In genomic region chr2:145677371-145677770, GRCh38 we compare ENCODE assay signal across 18 cellular contexts.
DNase-seq lines count a peak whose midpoint lies in the region; ATAC-seq, FAIRE-seq and TF ChIP-seq lines count a peak whose summit lies in the region.
"Had no signal": no experiment of that assay in that cellular context is flagged by ENCODE, and none has a peak within 500 bp of the region (broad histone marks: within the 10 kb centered on the region; RNA-seq: fewer than 3 reads in every experiment).

No MANE protein-coding gene starts in this region.

- H2AK9ac ChIP-seq in IMR-90 (replicated peaks; ENCODE audit: low read depth, low read length, poor library complexity), result no peak overlapping the region

- CTCF ChIA-PET in IMR-90 (lab: Yijun Ruan, JAX), result no interaction called here
- CTCF ChIA-PET in PC-9 (lab: Charles Lee), result no interaction called here
- CTCF ChIA-PET in H1 (lab: Charles Lee; ENCODE audit: partially characterized antibody), result interaction anchor here (1.0 kb wide), 1 partner anchor 76 kb away, joined by 3 read pairs; no protein-coding TSS in a partner anchor

- H3K4me1 ChIP-seq in IMR-90 (ENCODE audit: control insufficient read depth, insufficient read depth, low read length) (no peaks in the 10 kb centered on the region), PC-9 (replicated peaks; ENCODE audit: insufficient read depth) (no peaks in the 10 kb centered on the region), H1 (replicated peaks in 1 of 4; ENCODE audit: control insufficient read depth in 3 of 4, insufficient read depth in 4 of 4, low read length in 3 of 4) (no peaks in the 10 kb centered on the region)

- BruUV-seq in IMR-90 (replicated peaks; lab: Mats Ljungman, UMichigan) (no TSS peak), PC-9 (replicated peaks; lab: Mats Ljungman, UMichigan) (no TSS peak)

- dilution Hi-C loops in IMR-90 (cut with HindIII; ENCODE audit: low sequenced_read_pairs, unreplicated experiment), result no loop called here

- TF ChIP-seq POLR2A in IMR-90 (IDR thresholded peaks at IDR 0.05; ENCODE audit: low read depth, low read length) (no peak), H1 (IDR thresholded peaks at IDR 0.05; ENCODE audit: control extremely low read depth in 1 of 2, low read depth in 2 of 2, low read length in 2 of 2) (no peak)

- no peak overlapping the region for H3K23ac ChIP-seq in IMR-90 (ENCODE audit: low read depth, low read length)
- H3K23ac ChIP-seq in H1 (ENCODE audit: insufficient read length), result no peak overlapping the region

- intact Hi-C loops in CD14-positive monocyte (cut with micrococcal nuclease), result no loop called here
- intact Hi-C loops in IMR-90 (cut with micrococcal nuclease), result no loop called here
- intact Hi-C loops in PC-9 (cut with micrococcal nuclease; ENCODE audit: unreplicated experiment), result no loop called here

- peak overlapping the region; percentile 46 to 61 for H3K4me3 Mint-ChIP-seq in CD14-positive monocyte
- H3K4me3 Mint-ChIP-seq: CD4-positive, alpha-beta memory T cell had no signal

- H3K27me3 ChIP-seq in IMR-90 (ENCODE audit: control insufficient read depth, insufficient read depth, low read length) (no peaks in the 10 kb centered on the region), PC-9 (ENCODE audit: insufficient read depth, low read depth) (no peaks in the 10 kb centered on the region), H1 (replicated peaks in 1 of 4; ENCODE audit: control insufficient read depth in 3 of 4, extremely low read depth in 1 of 4, insufficient read depth in 3 of 4, low read length in 3 of 4) (no peaks in the 10 kb centered on the region)

- H3K18ac ChIP-seq in IMR-90 (ENCODE audit: low read depth, low read length) (no peak overlapping the region), H1 (ENCODE audit: extremely low read depth, low read length) (no peak overlapping the region)

- H3K4me2 ChIP-seq in IMR-90 (ENCODE audit: low read depth, low read length) (no peak overlapping the region), PC-9 (no peak overlapping the region), H1 (ENCODE audit: insufficient read depth in 1 of 2, low read depth in 2 of 2, low read length in 2 of 2) (no peak overlapping the region)
- H3K4me2 ChIP-seq: KMS-11 had no signal

- H3K27ac ChIP-seq in IMR-90 (ENCODE audit: insufficient read depth, low read length), result no peak overlapping the region
- H3K27ac ChIP-seq in PC-9, result no peak overlapping the region
- H3K27ac ChIP-seq in H1 (ENCODE audit: low read depth, low read length), result no peak overlapping the region
- H3K27ac ChIP-seq: C4-2B, KMS-11 had no signal

- H4K8ac ChIP-seq in IMR-90 (ENCODE audit: low read depth in 2 of 2, low read length in 2 of 2) (no peak overlapping the region), H1 (ENCODE audit: extremely low read depth, insufficient read depth, low read length) (no peak overlapping the region)

- H2AFZ ChIP-seq in IMR-90 (replicated peaks; ENCODE audit: low read length, poor library complexity) (no peak overlapping the region), PC-9 (0 out of 2 replicates have a peak overlapping the region, but pooled peaks have one; percentile 72), H1 (ENCODE audit: low read length) (0 out of 2 replicates have a peak overlapping the region, but pooled peaks have one; percentile 32)

- H2BK5ac ChIP-seq in IMR-90 (ENCODE audit: low read depth, low read length, poor library complexity, severe bottlenecking) (no peak overlapping the region), H1 (ENCODE audit: low read depth, low read length) (no peak overlapping the region)

- H3K79me2 ChIP-seq in PC-9 (ENCODE audit: low read depth) (no peaks in the 10 kb centered on the region), H1 (ENCODE audit: control insufficient read depth in 1 of 2, insufficient read depth in 2 of 2, low read length in 2 of 2) (no peaks in the 10 kb centered on the region)

- no peak for ATAC-seq in IMR-90 (ENCODE audit: low read depth)
- ATAC-seq: HCT116 had no signal

- H2BK12ac ChIP-seq in H1 (ENCODE audit: low read depth, low read length), result no peak overlapping the region

- no peak for TF ChIP-seq EP300 in H1 (IDR thresholded peaks at IDR 0.05; ENCODE audit: borderline replicate concordance in 1 of 2, low read depth in 2 of 2, low read length in 2 of 2)

- POLR2A ChIA-PET in IMR-90 (lab: Charles Lee; ENCODE audit: unreplicated experiment), result no interaction called here
- POLR2A ChIA-PET in PC-9 (lab: Charles Lee; ENCODE audit: unreplicated experiment), result no interaction called here
- POLR2A ChIA-PET in H1 (lab: Charles Lee; ENCODE audit: partially characterized antibody), result no interaction called here

- H3K9me1 ChIP-seq in IMR-90 (ENCODE audit: insufficient read depth, low read length), result no peaks in the 10 kb centered on the region

- H2AK5ac ChIP-seq in IMR-90 (ENCODE audit: low read depth, low read length), result no peak overlapping the region
- H2AK5ac ChIP-seq in H1 (ENCODE audit: low read depth, low read length), result no peak overlapping the region

- TF ChIP-seq CTCF in CD14-positive monocyte (IDR thresholded peaks at IDR 0.05), result no peak
- no peak for TF ChIP-seq CTCF in IMR-90 (conservative IDR thresholded peaks at IDR 0.05; ENCODE audit: low read depth, low read length)
- TF ChIP-seq CTCF in PC-9 (conservative IDR thresholded peaks at IDR 0.05), result no peak
- no peak for TF ChIP-seq CTCF in H1 (IDR thresholded peaks at IDR 0.05; ENCODE audit: control extremely low read depth in 1 of 3, insufficient read depth in 1 of 3, low read depth in 1 of 3, low read length in 3 of 3)

- no peak for DNase-seq in CD14-positive monocyte (ENCODE audit: low spot score)
- DNase-seq in IMR-90, result no peak
- DNase-seq in PC-9, result no peak
- DNase-seq in H1 (ENCODE audit: low read depth in 1 of 2, low spot score in 2 of 2), result no peak
- no peak for DNase-seq in globus pallidus (ENCODE audit: low spot score)
- no peak for DNase-seq in NCI-H2107 (lab: John Stamatoyannopoulos, UW)
- no peak for DNase-seq in NCI-H69 (lab: John Stamatoyannopoulos, UW)
- DNase-seq: ACHN; AML-193; CD4-positive, alpha-beta memory T cell; DMS153; DMS79; GF-D8; H7 had no signal

- H3K36me3 ChIP-seq in IMR-90 (ENCODE audit: control insufficient read depth, insufficient read depth, low read length) (no peaks in the 10 kb centered on the region), PC-9 (ENCODE audit: low read depth) (no peaks in the 10 kb centered on the region), H1 (ENCODE audit: control insufficient read depth in 2 of 4, insufficient read depth in 4 of 4, low read length in 3 of 4) (no peaks in the 10 kb centered on the region)

- H3K14ac ChIP-seq in IMR-90 (replicated peaks; ENCODE audit: low read depth, low read length), result no peak overlapping the region
- no peak overlapping the region for H3K14ac ChIP-seq in H1 (ENCODE audit: insufficient read length)

- peaks cover 0 to 6% (median 1%) of the 10 kb centered on the region in 7 donors for H3K9me3 Mint-ChIP-seq in CD14-positive monocyte

- H3K9ac ChIP-seq in IMR-90 (ENCODE audit: low read depth, low read length) (no peak overlapping the region), H1 (replicated peaks in 1 of 4; ENCODE audit: extremely low read depth in 1 of 4, low read depth in 3 of 4, low read length in 3 of 4) (no peak overlapping the region)
- H3K9ac ChIP-seq: KMS-11 had no signal

- H3K4me3 ChIP-seq in IMR-90 (ENCODE audit: insufficient read depth, low read depth, low read length), result no peak overlapping the region
- H3K4me3 ChIP-seq in PC-9, result no peak overlapping the region
- H3K4me3 ChIP-seq in H1 (ENCODE audit: extremely low read depth in 1 of 4, insufficient read depth in 2 of 4, low read depth in 3 of 4, low read length in 4 of 4), result no peak overlapping the region

- in situ Hi-C loops in IMR-90 (cut with MboI; ENCODE audit: low sequenced_read_pairs), result no loop called here

- peaks cover 19% of the 10 kb centered on the region for H3K4me1 Mint-ChIP-seq in CD14-positive monocyte
- H3K4me1 Mint-ChIP-seq: CD4-positive, alpha-beta memory T cell had no signal

- H3K56ac ChIP-seq in IMR-90 (ENCODE audit: extremely low read depth, insufficient read depth, low read length) (no peak overlapping the region), H1 (replicated peaks; ENCODE audit: insufficient read length, low read depth, low read length) (no peak overlapping the region)

- H3K9me3 ChIP-seq in IMR-90 (ENCODE audit: control insufficient read depth, insufficient read depth, low read length), result no peaks in the 10 kb centered on the region
- peaks cover 7% of the 10 kb centered on the region for H3K9me3 ChIP-seq in PC-9 (ENCODE audit: insufficient read depth, low read depth)
- H3K9me3 ChIP-seq in H1 (ENCODE audit: insufficient read depth in 2 of 2, low read depth in 1 of 2, low read length in 1 of 2), result no peaks in the 10 kb centered on the region

- H3K79me1 ChIP-seq in IMR-90 (ENCODE audit: low read depth in 1 of 2, low read length in 2 of 2) (no peaks in the 10 kb centered on the region), H1 (ENCODE audit: low read depth, low read length) (no peaks in the 10 kb centered on the region)

- no peak overlapping the region for H2BK15ac ChIP-seq in IMR-90 (ENCODE audit: low read depth, low read length)
- no peak overlapping the region for H2BK15ac ChIP-seq in H1 (ENCODE audit: low read length)

- H3K9me2 ChIP-seq in PC-9 (ENCODE audit: insufficient read depth), result no peaks in the 10 kb centered on the region

- peak overlapping the region in 3 of 7 donors; percentile 12 to 53 (median 42) for H3K27ac Mint-ChIP-seq in CD14-positive monocyte
- H3K27ac Mint-ChIP-seq: CD4-positive, alpha-beta memory T cell had no signal

- TF ChIP-seq RAD21 in IMR-90 (IDR thresholded peaks at IDR 0.05; ENCODE audit: low read length), result no peak
- TF ChIP-seq RAD21 in H1 (IDR thresholded peaks at IDR 0.05 in 1 of 2, conservative IDR thresholded peaks at IDR 0.05 in 1 of 2; ENCODE audit: low read depth in 2 of 2, low read length in 2 of 2), result no peak

- no peaks in the 10 kb centered on the region for H3F3A ChIP-seq in PC-9 (ENCODE audit: insufficient read depth, low read depth)

- H4K20me1 ChIP-seq in IMR-90 (ENCODE audit: insufficient read depth, low read length) (no peaks in the 10 kb centered on the region), PC-9 (ENCODE audit: insufficient read depth) (no peaks in the 10 kb centered on the region), H1 (replicated peaks in 1 of 2; ENCODE audit: control insufficient read depth in 1 of 2, insufficient read depth in 2 of 2, low read length in 2 of 2) (no peaks in the 10 kb centered on the region)

- H2BK20ac ChIP-seq in IMR-90 (ENCODE audit: low read depth, low read length), result no peak overlapping the region
- no peak overlapping the region for H2BK20ac ChIP-seq in H1 (ENCODE audit: low read length)

- H4K5ac ChIP-seq in IMR-90 (ENCODE audit: low read depth, low read length) (no peak overlapping the region), H1 (ENCODE audit: insufficient read length, low read depth, low read length) (no peak overlapping the region)

- no peak overlapping the region for H2BK120ac ChIP-seq in IMR-90 (ENCODE audit: low read depth, low read length)
- no peak overlapping the region for H2BK120ac ChIP-seq in H1 (replicated peaks; ENCODE audit: low read depth, low read length)

- H3K4ac ChIP-seq in IMR-90 (ENCODE audit: low read depth, low read length) (no peak overlapping the region), H1 (replicated peaks; ENCODE audit: insufficient read length, low read depth, low read length) (no peak overlapping the region)

- H3K23me2 ChIP-seq in H1 (ENCODE audit: low read depth, low read length), result no peaks in the 10 kb centered on the region

- WGBS in IMR-90 (ENCODE audit: extremely low coverage in 2 of 2, insufficient read length in 1 of 2), 2 experiments, result no CpG with 5 or more reads among the region's 2 CpGs
- WGBS in H1 (ENCODE audit: extremely low coverage in 1 of 2, insufficient coverage in 1 of 2, insufficient read length in 1 of 2, insufficient replicate concordance in 2 of 2, low coverage in 1 of 2, low lambda C conversion rate in 2 of 2, missing lambda C conversion rate in 1 of 2), 2 experiments, result 98% methylated on average over 2 of the region's 2 CpGs; no CpG with 5 or more reads in 1 of the 2 experiments

- peaks cover 0 to 3% of the 10 kb centered on the region in 2 donors for H3K36me3 Mint-ChIP-seq in CD14-positive monocyte
- H3K36me3 Mint-ChIP-seq: CD4-positive, alpha-beta memory T cell had no signal

- H3K27me3 Mint-ChIP-seq in CD14-positive monocyte (ENCODE audit: low read depth in 3 of 3), result no peaks in the 10 kb centered on the region
- H3K27me3 Mint-ChIP-seq: CD4-positive, alpha-beta memory T cell had no signal

- no peak for FAIRE-seq in H1 (lab: Jason Lieb, UNC)
- FAIRE-seq: HTR-8/SVneo had no signal

- H4K91ac ChIP-seq in IMR-90 (ENCODE audit: insufficient read depth, low read depth, low read length) (no peak overlapping the region), H1 (replicated peaks; ENCODE audit: insufficient read length, low read length) (no peak overlapping the region)
